Comparison of ENCODE assay signal across 26 cellular contexts in the genomic region with DNA sequence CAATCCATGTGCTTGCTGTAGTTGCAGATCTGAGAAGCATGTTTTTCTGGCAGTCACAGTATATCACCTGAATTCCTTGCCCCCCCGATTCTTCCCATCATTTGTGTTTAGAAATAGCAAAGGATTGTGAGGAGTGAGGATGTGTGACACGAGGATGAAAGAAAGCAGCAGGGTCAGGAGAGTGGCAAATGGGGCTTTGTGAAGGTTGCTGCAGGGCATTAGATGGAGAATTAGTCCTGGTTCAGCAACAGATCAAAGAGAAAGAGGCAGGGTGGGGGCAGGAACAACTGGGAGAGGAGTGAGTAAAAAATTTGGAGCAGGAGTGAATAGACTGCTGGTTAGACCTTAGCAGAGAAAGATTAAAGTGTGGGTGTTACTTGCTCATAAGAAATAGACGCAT. TPM values are rescaled to one million over a fixed set of nuclear protein-coding genes. Genes with fewer than 3 reads are reported as not detected.
A peak's percentile ranks its signal among the peaks of the same experiment; 100 is the strongest.
DNase-seq lines count a peak whose midpoint lies in the region; ATAC-seq and TF ChIP-seq lines count a peak whose summit lies in the region.
"Had no signal": no experiment of that assay in that cellular context is flagged by ENCODE, and none has a peak within 500 bp of the region (broad histone marks: within the 10 kb centered on the region; RNA-seq: fewer than 3 reads in every experiment).

No MANE protein-coding gene starts in this region.

- CTCF ChIA-PET in Calu3 (lab: Charles Lee) = no interaction called here

- no peaks in the 10 kb centered on the region for H3K36me3 Mint-ChIP-seq in Calu3 (ENCODE audit: insufficient read depth, unreplicated experiment)
- no peaks in the 10 kb centered on the region for H3K36me3 Mint-ChIP-seq in GM23338 (ENCODE audit: low read depth)
- no peaks in the 10 kb centered on the region for H3K36me3 Mint-ChIP-seq in endothelial cell (ENCODE audit: low read depth, unreplicated experiment)
- H3K36me3 Mint-ChIP-seq in neural crest cell (ENCODE audit: low read depth) = no peaks in the 10 kb centered on the region
- no peaks in the 10 kb centered on the region for H3K36me3 Mint-ChIP-seq in activated naive CD8-positive, alpha-beta T cell treated with anti-CD3 and anti-CD28 coated beads for 36 hours
- H3K36me3 Mint-ChIP-seq in CD14-positive monocyte = no peaks in the 10 kb centered on the region
- H3K36me3 Mint-ChIP-seq: CD4-positive, alpha-beta memory T cell had no signal

- H3K79me2 ChIP-seq in GM23338 (replicated peaks; ENCODE audit: insufficient read depth) = no peaks in the 10 kb centered on the region

- no peaks in the 10 kb centered on the region for H3K27me3 Mint-ChIP-seq in Calu3 (ENCODE audit: unreplicated experiment)
- H3K27me3 Mint-ChIP-seq in GM23338 (ENCODE audit: insufficient read depth, low read depth, poor library complexity) = peaks cover 3% of the 10 kb centered on the region
- peaks cover 2% of the 10 kb centered on the region for H3K27me3 Mint-ChIP-seq in endothelial cell (ENCODE audit: unreplicated experiment)
- no peaks in the 10 kb centered on the region for H3K27me3 Mint-ChIP-seq in neural crest cell (ENCODE audit: low read depth)
- no peaks in the 10 kb centered on the region for H3K27me3 Mint-ChIP-seq in activated naive CD8-positive, alpha-beta T cell treated with anti-CD3 and anti-CD28 coated beads for 36 hours
- peaks cover 2 to 5% (median 3%) of the 10 kb centered on the region in 3 donors for H3K27me3 Mint-ChIP-seq in CD14-positive monocyte (ENCODE audit: low read depth in 3 of 3)
- H3K27me3 Mint-ChIP-seq: CD4-positive, alpha-beta memory T cell had no signal

- no peaks in the 10 kb centered on the region for H3K36me3 ChIP-seq in GM23338 (ENCODE audit: insufficient read depth)
- H3K36me3 ChIP-seq: BLaER1 had no signal

- no TSS peak for BruUV-seq in Calu3 (replicated peaks; lab: Mats Ljungman, UMichigan)

- H3K4me2 ChIP-seq in GM23338 = no peak overlapping the region
- H3K4me2 ChIP-seq: BLaER1 had no signal

- no peaks in the 10 kb centered on the region for H3F3A ChIP-seq in GM23338 (replicated peaks; ENCODE audit: low read depth)

- no peak for ATAC-seq in GM23338
- ATAC-seq: GM12878, K562 had no signal

- 0 out of 2 replicates have a peak overlapping the region, but pooled peaks have one; percentile 63 for H2AFZ ChIP-seq in GM23338

- no peak overlapping the region for H3K27ac ChIP-seq in GM23338 (ENCODE audit: low read depth)
- H3K27ac ChIP-seq: BLaER1, RWPE1, SK-N-MC had no signal

- H3K4me1 ChIP-seq in GM23338 (ENCODE audit: insufficient read depth) = no peaks in the 10 kb centered on the region

- H3K9me3 Mint-ChIP-seq in Calu3 (ENCODE audit: low read depth, unreplicated experiment) (no peaks in the 10 kb centered on the region), GM23338 (peaks cover 6% of the 10 kb centered on the region; the same call in 2 of the 3 replicates), endothelial cell (ENCODE audit: unreplicated experiment) (no peaks in the 10 kb centered on the region), neural crest cell (peaks cover 7% of the 10 kb centered on the region), CD14-positive monocyte (peaks cover 0 to 5% (median 2%) of the 10 kb centered on the region in 7 donors)
- no peaks in the 10 kb centered on the region for H3K9me3 Mint-ChIP-seq in activated naive CD8-positive, alpha-beta T cell treated with anti-CD3 and anti-CD28 coated beads for 36 hours

- H4K20me1 ChIP-seq in GM23338 (replicated peaks; ENCODE audit: insufficient read depth) = no peaks in the 10 kb centered on the region
- H4K20me1 ChIP-seq: BLaER1 had no signal

- no peak overlapping the region for H3K4me3 ChIP-seq in GM23338
- H3K4me3 ChIP-seq: BLaER1, GM12878, K562, SK-N-MC had no signal

- H3K9me2 ChIP-seq in GM23338 (ENCODE audit: insufficient read depth) = peaks cover 17% of the 10 kb centered on the region; the same call in 1 of the 2 replicates

- H3K4me1 Mint-ChIP-seq in Calu3 (ENCODE audit: low read depth, unreplicated experiment) (peaks cover 25% of the 10 kb centered on the region), GM23338 (no peaks in the 10 kb centered on the region), endothelial cell (ENCODE audit: unreplicated experiment) (peaks cover 22% of the 10 kb centered on the region), neural crest cell (peaks cover 11% of the 10 kb centered on the region), CD14-positive monocyte (peaks cover 17% of the 10 kb centered on the region)
- peaks cover 5% of the 10 kb centered on the region for H3K4me1 Mint-ChIP-seq in activated naive CD8-positive, alpha-beta T cell treated with anti-CD3 and anti-CD28 coated beads for 36 hours

- intact Hi-C loops in Calu3 (cut with micrococcal nuclease; ENCODE audit: unreplicated experiment) = no loop called here
- intact Hi-C loops in CD14-positive monocyte (cut with micrococcal nuclease) = no loop called here

- H3K4me3 Mint-ChIP-seq in Calu3 (ENCODE audit: low read depth, unreplicated experiment) (no peak overlapping the region), GM23338 (no peak overlapping the region), endothelial cell (ENCODE audit: unreplicated experiment) (no peak overlapping the region), neural crest cell (no peak overlapping the region), CD14-positive monocyte (no peak overlapping the region)
- no peak overlapping the region for H3K4me3 Mint-ChIP-seq in activated naive CD8-positive, alpha-beta T cell treated with anti-CD3 and anti-CD28 coated beads for 36 hours
- H3K4me3 Mint-ChIP-seq: CD4-positive, alpha-beta memory T cell had no signal

- peak overlapping the region; percentile 70 for H3K27ac Mint-ChIP-seq in Calu3 (ENCODE audit: unreplicated experiment)
- H3K27ac Mint-ChIP-seq in GM23338 = no peak overlapping the region
- H3K27ac Mint-ChIP-seq in endothelial cell (ENCODE audit: unreplicated experiment) = peak overlapping the region; percentile 39
- peak overlapping the region; percentile 0 for H3K27ac Mint-ChIP-seq in neural crest cell (ENCODE audit: unreplicated experiment)
- H3K27ac Mint-ChIP-seq in activated naive CD8-positive, alpha-beta T cell treated with anti-CD3 and anti-CD28 coated beads for 36 hours = no peak overlapping the region
- H3K27ac Mint-ChIP-seq in CD14-positive monocyte = peak overlapping the region in 1 of 7 donors; percentile 8
- H3K27ac Mint-ChIP-seq: CD4-positive, alpha-beta memory T cell had no signal

- TF ChIP-seq CTCF in Calu3 (IDR thresholded peaks at IDR 0.05; ENCODE audit: unreplicated experiment) (no peak), GM23338 (conservative IDR thresholded peaks at IDR 0.05; ENCODE audit: low read depth in 2 of 2) (no peak), endothelial cell (IDR thresholded peaks at IDR 0.05; ENCODE audit: unreplicated experiment) (no peak), neural crest cell (conservative IDR thresholded peaks at IDR 0.05) (no peak), CD14-positive monocyte (IDR thresholded peaks at IDR 0.05) (no peak)

- no peaks in the 10 kb centered on the region for H3K27me3 ChIP-seq in GM23338 (ENCODE audit: insufficient read depth)
- H3K27me3 ChIP-seq: BLaER1 had no signal

- DNase-seq in Calu3 (no peak), GM23338 (ENCODE audit: low spot score) (no peak), endothelial cell (ENCODE audit: low spot score) (no peak), neural crest cell (ENCODE audit: low read depth, low spot score) (no peak), CD14-positive monocyte (ENCODE audit: low spot score) (no peak), dermis blood vessel endothelial cell (no peak)
- no peak for DNase-seq in activated naive CD8-positive, alpha-beta T cell treated with anti-CD3 and anti-CD28 coated beads for 36 hours
- DNase-seq: CD4-positive, alpha-beta memory T cell; COR-L47; GDM1; Kasumi-1; NCI-H1417 treated with DMSO at 0.1 percent for 48 hours; NCI-H1694 treated with DMSO at 0.1 percent for 48 hours; NCI-H2081; NCI-H226; NCI-H510A; NCI-H69; SHP77 had no signal

TF ChIP-seq in GM23338, 12 proteins besides CTCF, POLR2A, EP300 and RAD21:
- no peak for TF ChIP-seq STAT1 (IDR thresholded peaks at IDR 0.05; ENCODE audit: unreplicated experiment)

RNA-seq across cellular contexts. Expression of gene TNFSF11, which starts 47.7 kb away (rescaled TPM):
- 0.26 TPM in 1 of 2 replicates, not detected in the other for total RNA-seq in Calu3 (2022)
- total RNA-seq in GM23338 (2014; rRNA removed; shearing (Covaris generic)) = 9.9 and 16.8 TPM in 2 replicates
- 9.2 and 9.9 TPM in 2 replicates for polyA plus RNA-seq in GM23338 (2016; fragmentation: Nextera tagmentation; extraction: Ambion mirVana)
- 0.21 TPM for total RNA-seq in endothelial cell (ENCODE audit: unreplicated experiment)
- total RNA-seq in neural crest cell = not detected in 2 replicates
- total RNA-seq in activated naive CD8-positive, alpha-beta T cell treated with anti-CD3 and anti-CD28 coated beads for 36 hours = 1 to 10 TPM; 6.4 to 7.5 TPM
- polyA plus RNA-seq in CD14-positive monocyte = not detected
- not detected in 2 replicates for total RNA-seq in dermis blood vessel endothelial cell
- total RNA-seq: HT-29, K562, MCF 10A had no signal
- polyA plus RNA-seq: AG04450, K562 had no signal

Comparison
In these comparisons a context has a peak if more than half of its experiments do, and no peak if none do; other contexts are left out.
1. H3K27ac Mint-ChIP-seq: peak in Calu3 (single experiment), endothelial cell (single experiment) and neural crest cell (single experiment); none in GM23338 (single experiment) and activated naive CD8-positive, alpha-beta T cell treated with anti-CD3 and anti-CD28 coated beads for 36 hours (single experiment).